20 cellular contexts compared by ENCODE assay signal in genomic region chr1:216812966-216813365, GRCh38.
DNase-seq lines count a peak whose midpoint lies in the region; ATAC-seq and TF ChIP-seq lines count a peak whose summit lies in the region.
"Had no signal": no experiment of that assay in that cellular context is flagged by ENCODE, and none has a peak within 500 bp of the region (broad histone marks: within the 10 kb centered on the region; RNA-seq: fewer than 3 reads in every experiment).

No MANE protein-coding gene starts in this region.

- peak overlapping the region; percentile 87 for H3K27ac ChIP-seq in left ventricle myocardium inferior (replicated peaks)
- no peak overlapping the region for H3K27ac ChIP-seq in foreskin keratinocyte
- H3K27ac ChIP-seq in skeletal muscle tissue (ENCODE audit: low read depth, low read length): peak overlapping the region; percentile 53
- H3K27ac ChIP-seq: HL-60, PC-9, suprapubic skin had no signal

- no peaks in the 10 kb centered on the region for H3K36me3 ChIP-seq in left ventricle myocardium inferior
- no peaks in the 10 kb centered on the region for H3K36me3 ChIP-seq in skeletal muscle tissue (ENCODE audit: control insufficient read depth in 3 of 3, insufficient read depth in 3 of 3, low read length in 3 of 3)
- H3K36me3 ChIP-seq: suprapubic skin had no signal

- H3K27me3 ChIP-seq in left ventricle myocardium inferior (ENCODE audit: low read depth) (no peaks in the 10 kb centered on the region), foreskin keratinocyte (no peaks in the 10 kb centered on the region), skeletal muscle tissue (ENCODE audit: control insufficient read depth in 3 of 3, insufficient read depth in 3 of 3, low read length in 3 of 3) (no peaks in the 10 kb centered on the region)
- H3K27me3 ChIP-seq: suprapubic skin had no signal

- TF ChIP-seq CTCF in left ventricle myocardium inferior (IDR thresholded peaks at IDR 0.05; ENCODE audit: borderline replicate concordance) (no peak), foreskin keratinocyte (conservative IDR thresholded peaks at IDR 0.05) (no peak)

- H3K4me1 ChIP-seq in left ventricle myocardium inferior (peaks cover 33% of the 10 kb centered on the region), foreskin keratinocyte (peaks cover 3% of the 10 kb centered on the region), skeletal muscle tissue (ENCODE audit: control insufficient read depth in 3 of 3, insufficient read depth in 3 of 3, low read length in 3 of 3) (peaks cover 8 to 13% (median 13%) of the 10 kb centered on the region in 3 donors)
- H3K4me1 ChIP-seq: suprapubic skin had no signal

- ATAC-seq in Right ventricle myocardium superior (ENCODE audit: poor library complexity) (no peak), foreskin keratinocyte (peak; percentile 94), GM18498 (IDR thresholded peaks at IDR 0.05; ENCODE audit: unreplicated experiment) (no peak)
- ATAC-seq: GM12878 had no signal

- in situ Hi-C loops in SK-MEL-5 (cut with HindIII; ENCODE audit: low pct_unique_long_range_greater_than_20kb, low sequenced_read_pairs): no loop called here

- H3K4me3 ChIP-seq in left ventricle myocardium inferior (no peak overlapping the region), skeletal muscle tissue (ENCODE audit: low read length in 3 of 3) (no peak overlapping the region)
- H3K4me3 ChIP-seq: GM12878, PC-9, suprapubic skin had no signal

- intact Hi-C loops in left ventricle myocardium inferior (cut with micrococcal nuclease) (no loop called here), Right ventricle myocardium superior (cut with DNase I) (no loop called here)

- DNase-seq in left ventricle myocardium inferior: no peak
- DNase-seq in Right ventricle myocardium superior: no peak
- peak; percentile 19 for DNase-seq in SK-MEL-5 (ENCODE audit: low read depth, low spot score)
- DNase-seq in foreskin keratinocyte: peak; percentile 61 to 83
- DNase-seq in amygdala (lab: John Stamatoyannopoulos, UW): no peak
- DNase-seq in activated T-cell treated with anti-CD3 and anti-CD28 coated beads, Interleukin-2, amount 50 U/mL, for 48 hours: no peak
- DNase-seq: activated CD4-positive, alpha-beta T cell treated with anti-CD3 and anti-CD28 coated beads, Interleukin-2, amount 50 U/mL, for 1 hour; activated naive CD4-positive, alpha-beta T cell treated with anti-CD3 and anti-CD28 coated beads, Interleukin-2, amount 50 U/mL, for 16 hours; KG1; NCI-H1092 treated with DMSO at 0.1 percent for 48 hours; NCI-H82; PC-9; small intestine; stimulated activated CD4-positive, alpha-beta T cell treated with anti-CD3 and anti-CD28 coated beads, Interleukin-4, amount 100 ng/mL, for 24 hours; SW 1271 had no signal

- no peak overlapping the region for H3K9ac ChIP-seq in skeletal muscle tissue (ENCODE audit: low read depth in 1 of 3, low read length in 3 of 3)

- H3K9me3 ChIP-seq in left ventricle myocardium inferior (replicated peaks) (no peaks in the 10 kb centered on the region), skeletal muscle tissue (ENCODE audit: control insufficient read depth in 3 of 3, low read length in 3 of 3) (no peaks in the 10 kb centered on the region)
- H3K9me3 ChIP-seq: suprapubic skin had no signal

Comparison
In these comparisons a context has a peak if more than half of its experiments do, and no peak if none do; other contexts are left out.
1. DNase-seq: peak in SK-MEL-5 (single experiment) and foreskin keratinocyte (2 of 2); none in left ventricle myocardium inferior (single experiment), Right ventricle myocardium superior (single experiment), amygdala (0 of 56) and activated T-cell treated with anti-CD3 and anti-CD28 coated beads, Interleukin-2, amount 50 U/mL, for 48 hours (0 of 2).